ENCODE assay signal across 2 cellular contexts in genomic region chr17:20558096-20558495, GRCh38. TPM values are rescaled to one million over a fixed set of nuclear protein-coding genes. Genes with fewer than 3 reads are reported as not detected.
"Had no signal": no experiment of that assay in that cellular context is flagged by ENCODE, and none has a peak within 500 bp of the region (broad histone marks: within the 10 kb centered on the region; RNA-seq: fewer than 3 reads in every experiment).

No MANE protein-coding gene starts in this region.

RNA-seq across cellular contexts. Expression of gene CDRT15L2, which starts 21.4 kb away (rescaled TPM):
- total RNA-seq: G401, GM12878 had no signal
- polyA plus RNA-seq: GM12878 had no signal
